1 cellular context compared by ENCODE assay signal in the genomic region with DNA sequence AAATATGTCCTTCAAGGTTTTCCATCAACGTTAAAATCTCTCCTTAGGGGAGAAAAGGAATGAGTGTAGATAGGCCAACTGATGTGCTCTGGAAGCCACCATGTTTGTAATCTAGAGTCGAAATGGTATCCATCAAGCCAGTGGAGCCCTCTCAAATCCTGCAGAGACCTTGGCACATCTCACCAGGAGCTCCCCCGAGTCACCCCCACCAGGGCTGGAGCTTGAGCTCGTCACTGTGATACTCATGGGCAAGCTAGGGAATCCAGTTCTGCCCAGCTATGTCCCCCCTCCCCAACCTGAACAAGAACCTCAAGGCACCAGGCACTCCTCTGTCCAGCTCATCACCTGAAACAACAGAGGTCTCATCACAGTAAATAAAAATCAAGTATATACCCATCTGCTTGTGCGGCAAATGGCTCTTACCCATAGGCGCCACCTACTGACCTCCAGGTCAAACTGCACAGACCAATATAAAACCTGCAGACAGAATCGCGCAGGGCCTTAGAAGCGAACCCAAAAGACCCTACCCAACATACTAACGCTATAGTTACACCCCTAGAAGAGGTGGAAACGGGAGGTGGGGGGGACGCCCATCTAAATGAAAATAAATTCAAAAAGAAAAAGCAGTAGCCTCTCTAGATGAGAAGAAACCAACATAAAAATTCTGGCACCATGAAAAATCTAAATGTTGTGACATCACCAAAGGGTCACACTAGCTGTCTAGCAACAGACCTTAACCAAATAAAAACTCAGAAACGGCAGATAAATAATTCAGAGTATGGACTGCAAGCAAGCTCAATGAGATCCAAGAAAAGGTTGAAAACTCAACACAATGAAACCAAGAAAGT.
TF ChIP-seq lines count a peak whose summit lies in the region.

No MANE protein-coding gene starts in this region.

TF ChIP-seq in SK-N-SH treated with all-trans-retinoic acid at 6 μM for 48 hours, 23 proteins besides CTCF, POLR2A, EP300 and RAD21 (continued from another document):
- TF ChIP-seq, protein P1, sequence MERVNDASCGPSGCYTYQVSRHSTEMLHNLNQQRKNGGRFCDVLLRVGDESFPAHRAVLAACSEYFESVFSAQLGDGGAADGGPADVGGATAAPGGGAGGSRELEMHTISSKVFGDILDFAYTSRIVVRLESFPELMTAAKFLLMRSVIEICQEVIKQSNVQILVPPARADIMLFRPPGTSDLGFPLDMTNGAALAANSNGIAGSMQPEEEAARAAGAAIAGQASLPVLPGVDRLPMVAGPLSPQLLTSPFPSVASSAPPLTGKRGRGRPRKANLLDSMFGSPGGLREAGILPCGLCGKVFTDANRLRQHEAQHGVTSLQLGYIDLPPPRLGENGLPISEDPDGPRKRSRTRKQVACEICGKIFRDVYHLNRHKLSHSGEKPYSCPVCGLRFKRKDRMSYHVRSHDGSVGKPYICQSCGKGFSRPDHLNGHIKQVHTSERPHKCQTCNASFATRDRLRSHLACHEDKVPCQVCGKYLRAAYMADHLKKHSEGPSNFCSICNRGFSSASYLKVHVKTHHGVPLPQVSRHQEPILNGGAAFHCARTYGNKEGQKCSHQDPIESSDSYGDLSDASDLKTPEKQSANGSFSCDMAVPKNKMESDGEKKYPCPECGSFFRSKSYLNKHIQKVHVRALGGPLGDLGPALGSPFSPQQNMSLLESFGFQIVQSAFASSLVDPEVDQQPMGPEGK (CRISPR knock-in tag; IDR thresholded peaks at IDR 0.05; ENCODE audit: borderline replicate concordance), result no peak
- TF ChIP-seq ZFP3 (CRISPR knock-in tag; IDR thresholded peaks at IDR 0.05), result no peak
- TF ChIP-seq ISL1 (CRISPR knock-in tag; IDR thresholded peaks at IDR 0.05), result no peak
- TF ChIP-seq ZFP30 (CRISPR knock-in tag; IDR thresholded peaks at IDR 0.05), result no peak
TF ChIP-seq in SK-N-SH treated with all-trans-retinoic acid at 6 μM for 48 hours: peak in this region for 0.
